Comparison of ENCODE assay signal across 31 cellular contexts in genomic region chr3:117941015-117941414, GRCh38.
"Had no signal": no experiment of that assay in that cellular context is flagged by ENCODE, and none has a peak within 500 bp of the region (broad histone marks: within the 10 kb centered on the region; RNA-seq: fewer than 3 reads in every experiment).

No MANE protein-coding gene starts in this region.

- H3K27ac ChIP-seq: adrenal gland, body of pancreas, brain microvascular endothelial cell, breast epithelium, VCaP had no signal

- H3K4me1 ChIP-seq: adrenal gland, body of pancreas, breast epithelium had no signal

- DNase-seq: activated B cell treated with CpG ODN at 0.5 μM for 24 hours; activated CD4-positive, alpha-beta memory T cell treated with anti-CD3 and anti-CD28 coated beads, Interleukin-2, amount 10 ng/mL, durations not matched to agents 7 days and 5 days; activated CD4-positive, alpha-beta T cell treated with anti-CD3 and anti-CD28 coated beads for 4 hours; activated CD4-positive, alpha-beta T cell treated with anti-CD3 and anti-CD28 coated beads, Interleukin-2, amount 10 ng/mL, durations not matched to agents 24 days and 14 days; activated CD4-positive, alpha-beta T cell treated with anti-CD3 and anti-CD28 coated beads, Interleukin-2, amount 50 U/mL, for 1 hour; activated CD4-positive, alpha-beta T cell treated with anti-CD3 and anti-CD28 coated beads, Interleukin-2, amount 50 U/mL, for 48 hours; activated CD4-positive, CD25-positive, alpha-beta regulatory T cell treated with anti-CD3 and anti-CD28 coated beads, Interleukin-2, amount 50 U/mL, for 72 hours; activated CD8-positive, alpha-beta memory T cell treated with anti-CD3 and anti-CD28 coated beads for 24 hours; activated CD8-positive, alpha-beta memory T cell treated with anti-CD3 and anti-CD28 coated beads, Interleukin-2, amount 10 ng/mL, durations not matched to agents 7 days and 5 days; activated CD8-positive, alpha-beta memory T cell treated with anti-CD3 and anti-CD28 coated beads, Interleukin-2, amount 50 U/mL, for 48 hours; activated CD8-positive, alpha-beta T cell treated with anti-CD3 and anti-CD28 coated beads, Interleukin-2, amount 10 ng/mL, durations not matched to agents 7 days and 5 days; activated effector memory CD4-positive, alpha-beta T cell treated with Interleukin-2 at 50 U/mL for 16 hours; activated gamma-delta T cell; activated naive CD4-positive, alpha-beta T cell; activated naive CD4-positive, alpha-beta T cell treated with anti-CD3 and anti-CD28 coated beads for 36 hours; activated naive CD4-positive, alpha-beta T cell treated with anti-CD3 and anti-CD28 coated beads, Interleukin-2, amount 50 U/mL, for 16 hours; activated naive CD8-positive, alpha-beta T cell treated with anti-CD3 and anti-CD28 coated beads for 36 hours; activated T-cell treated with anti-CD3 and anti-CD28 coated beads, Interleukin-2, amount 50 U/mL, for 24 hours; activated T-cell treated with anti-CD3 and anti-CD28 coated beads, Interleukin-2, amount 50 U/mL, for 48 hours; adrenal gland; amniotic stem cell; aorta; body of pancreas; brain microvascular endothelial cell; central memory CD4-positive, alpha-beta T cell; T-helper 1 cell; T-helper 2 cell; T-helper 9 cell had no signal

- H3K27me3 ChIP-seq: adrenal gland, body of pancreas, brain microvascular endothelial cell, breast epithelium had no signal

- H3K4me3 ChIP-seq: adrenal gland, body of pancreas, breast epithelium had no signal

- H3K36me3 ChIP-seq: adrenal gland, brain microvascular endothelial cell, breast epithelium had no signal

- H3K9me3 ChIP-seq: adrenal gland, body of pancreas had no signal

- ATAC-seq: activated CD8-positive, alpha-beta memory T cell treated with anti-CD3 and anti-CD28 coated beads, Interleukin-2, amount 10 ng/mL, durations not matched to agents 7 days and 5 days; activated CD8-positive, alpha-beta T cell treated with anti-CD3 and anti-CD28 coated beads, Interleukin-2, amount 10 ng/mL, durations not matched to agents 7 days and 5 days; activated naive CD4-positive, alpha-beta T cell treated with anti-CD3 and anti-CD28 coated beads, Interleukin-2, amount 50 U/mL, for 72 hours; body of pancreas had no signal
